2 cellular contexts compared by ENCODE assay signal in the genomic region with DNA sequence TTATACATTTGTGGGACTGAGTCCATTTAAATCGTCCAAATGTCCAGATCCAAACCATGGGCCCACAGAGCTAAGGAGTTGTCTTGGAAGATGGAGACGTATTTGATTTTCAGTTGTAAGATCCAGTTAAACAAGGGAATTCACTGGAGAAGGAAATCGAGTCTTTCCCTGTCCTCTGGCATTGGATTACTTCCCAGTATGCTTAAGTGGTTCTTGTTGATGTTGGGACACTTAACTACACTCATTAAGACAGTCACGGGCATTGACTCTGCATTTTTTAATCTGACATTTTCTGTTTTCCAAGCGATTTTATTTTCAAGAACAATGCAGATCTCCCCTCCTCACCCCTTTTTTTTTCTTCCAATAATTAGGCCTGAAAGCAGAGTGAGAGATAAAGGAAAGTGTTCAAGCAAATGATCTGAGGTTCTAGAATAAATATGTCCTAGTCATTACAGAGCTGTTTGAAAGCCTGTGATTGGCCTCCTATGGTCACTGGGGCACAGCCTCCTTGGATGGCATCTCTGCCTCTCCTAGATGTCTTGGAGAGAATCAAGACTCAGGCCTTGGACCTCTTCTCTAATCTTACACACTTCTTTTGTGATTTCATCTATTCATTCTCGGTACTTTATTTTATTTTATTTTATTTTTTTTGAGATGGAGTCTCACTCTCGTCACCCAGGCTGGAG.
TF ChIP-seq lines count a peak whose summit lies in the region.

No MANE protein-coding gene starts in this region.

TF ChIP-seq in HEK293, 187 proteins besides CTCF, POLR2A, EP300 and RAD21:
- TF ChIP-seq ZNF404 (tag by site-specific recombination; IDR thresholded peaks at IDR 0.05), result no peak
- TF ChIP-seq, protein P1, sequence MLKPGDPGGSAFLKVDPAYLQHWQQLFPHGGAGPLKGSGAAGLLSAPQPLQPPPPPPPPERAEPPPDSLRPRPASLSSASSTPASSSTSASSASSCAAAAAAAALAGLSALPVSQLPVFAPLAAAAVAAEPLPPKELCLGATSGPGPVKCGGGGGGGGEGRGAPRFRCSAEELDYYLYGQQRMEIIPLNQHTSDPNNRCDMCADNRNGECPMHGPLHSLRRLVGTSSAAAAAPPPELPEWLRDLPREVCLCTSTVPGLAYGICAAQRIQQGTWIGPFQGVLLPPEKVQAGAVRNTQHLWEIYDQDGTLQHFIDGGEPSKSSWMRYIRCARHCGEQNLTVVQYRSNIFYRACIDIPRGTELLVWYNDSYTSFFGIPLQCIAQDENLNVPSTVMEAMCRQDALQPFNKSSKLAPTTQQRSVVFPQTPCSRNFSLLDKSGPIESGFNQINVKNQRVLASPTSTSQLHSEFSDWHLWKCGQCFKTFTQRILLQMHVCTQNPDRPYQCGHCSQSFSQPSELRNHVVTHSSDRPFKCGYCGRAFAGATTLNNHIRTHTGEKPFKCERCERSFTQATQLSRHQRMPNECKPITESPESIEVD (tag by site-specific recombination; IDR thresholded peaks at IDR 0.05), result 0 out of 2 replicates have a peak, but pooled peaks have one; percentile 36

TF ChIP-seq in HepG2, 621 proteins besides CTCF, POLR2A, EP300 and RAD21:
- TF ChIP-seq SYNCRIP (IDR thresholded peaks at IDR 0.05; ENCODE audit: insufficient read depth, low read depth, low read length) (no peak), GFI1 (CRISPR knock-in tag; IDR thresholded peaks at IDR 0.05; ENCODE audit: borderline replicate concordance) (no peak)
